Comparison of ENCODE assay signal across 1 cellular context in genomic region chr16:2520097-2520783, GRCh38.
A peak's percentile ranks its signal among the peaks of the same experiment; 100 is the strongest.
TF ChIP-seq lines count a peak whose summit lies in the region.

A gene with protein sequence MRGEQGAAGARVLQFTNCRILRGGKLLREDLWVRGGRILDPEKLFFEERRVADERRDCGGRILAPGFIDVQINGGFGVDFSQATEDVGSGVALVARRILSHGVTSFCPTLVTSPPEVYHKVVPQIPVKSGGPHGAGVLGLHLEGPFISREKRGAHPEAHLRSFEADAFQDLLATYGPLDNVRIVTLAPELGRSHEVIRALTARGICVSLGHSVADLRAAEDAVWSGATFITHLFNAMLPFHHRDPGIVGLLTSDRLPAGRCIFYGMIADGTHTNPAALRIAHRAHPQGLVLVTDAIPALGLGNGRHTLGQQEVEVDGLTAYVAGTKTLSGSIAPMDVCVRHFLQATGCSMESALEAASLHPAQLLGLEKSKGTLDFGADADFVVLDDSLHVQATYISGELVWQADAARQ (plus strand): TSS chr16:2520371. CDS start chr16:2520459, 88 bp downstream.

TF ChIP-seq in K562, 482 proteins besides CTCF, POLR2A, EP300 and RAD21 (continued from another document and continues in another):
- TF ChIP-seq, protein P1, sequence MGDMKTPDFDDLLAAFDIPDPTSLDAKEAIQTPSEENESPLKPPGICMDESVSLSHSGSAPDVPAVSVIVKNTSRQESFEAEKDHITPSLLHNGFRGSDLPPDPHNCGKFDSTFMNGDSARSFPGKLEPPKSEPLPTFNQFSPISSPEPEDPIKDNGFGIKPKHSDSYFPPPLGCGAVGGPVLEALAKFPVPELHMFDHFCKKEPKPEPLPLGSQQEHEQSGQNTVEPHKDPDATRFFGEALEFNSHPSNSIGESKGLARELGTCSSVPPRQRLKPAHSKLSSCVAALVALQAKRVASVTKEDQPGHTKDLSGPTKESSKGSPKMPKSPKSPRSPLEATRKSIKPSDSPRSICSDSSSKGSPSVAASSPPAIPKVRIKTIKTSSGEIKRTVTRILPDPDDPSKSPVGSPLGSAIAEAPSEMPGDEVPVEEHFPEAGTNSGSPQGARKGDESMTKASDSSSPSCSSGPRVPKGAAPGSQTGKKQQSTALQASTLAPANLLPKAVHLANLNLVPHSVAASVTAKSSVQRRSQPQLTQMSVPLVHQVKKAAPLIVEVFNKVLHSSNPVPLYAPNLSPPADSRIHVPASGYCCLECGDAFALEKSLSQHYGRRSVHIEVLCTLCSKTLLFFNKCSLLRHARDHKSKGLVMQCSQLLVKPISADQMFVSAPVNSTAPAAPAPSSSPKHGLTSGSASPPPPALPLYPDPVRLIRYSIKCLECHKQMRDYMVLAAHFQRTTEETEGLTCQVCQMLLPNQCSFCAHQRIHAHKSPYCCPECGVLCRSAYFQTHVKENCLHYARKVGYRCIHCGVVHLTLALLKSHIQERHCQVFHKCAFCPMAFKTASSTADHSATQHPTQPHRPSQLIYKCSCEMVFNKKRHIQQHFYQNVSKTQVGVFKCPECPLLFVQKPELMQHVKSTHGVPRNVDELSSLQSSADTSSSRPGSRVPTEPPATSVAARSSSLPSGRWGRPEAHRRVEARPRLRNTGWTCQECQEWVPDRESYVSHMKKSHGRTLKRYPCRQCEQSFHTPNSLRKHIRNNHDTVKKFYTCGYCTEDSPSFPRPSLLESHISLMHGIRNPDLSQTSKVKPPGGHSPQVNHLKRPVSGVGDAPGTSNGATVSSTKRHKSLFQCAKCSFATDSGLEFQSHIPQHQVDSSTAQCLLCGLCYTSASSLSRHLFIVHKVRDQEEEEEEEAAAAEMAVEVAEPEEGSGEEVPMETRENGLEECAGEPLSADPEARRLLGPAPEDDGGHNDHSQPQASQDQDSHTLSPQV (IDR thresholded peaks at IDR 0.05): no peak
- TF ChIP-seq EWSR1 (IDR thresholded peaks at IDR 0.05; ENCODE audit: borderline replicate concordance, low read depth, partially characterized antibody): no peak
- TF ChIP-seq TEAD4 (IDR thresholded peaks at IDR 0.05; ENCODE audit: low read length): peak; percentile 26; the same call in 1 of the 2 replicates
- no peak for TF ChIP-seq TEAD4 (CRISPR knock-in tag; IDR thresholded peaks at IDR 0.05; ENCODE audit: borderline replicate concordance)
- TF ChIP-seq NR2C1 (IDR thresholded peaks at IDR 0.05): no peak
- no peak for TF ChIP-seq NR2C1 (tag; IDR thresholded peaks at IDR 0.05)
- TF ChIP-seq IFI16 (CRISPR knock-in tag; IDR thresholded peaks at IDR 0.05): no peak
- peak; percentile 78 to 92 for TF ChIP-seq MNT (conservative IDR thresholded peaks at IDR 0.05)
- TF ChIP-seq ZNF175 (CRISPR knock-in tag; IDR thresholded peaks at IDR 0.05; ENCODE audit: low read depth): no peak
- no peak for TF ChIP-seq SRSF7 (optimal IDR thresholded peaks at IDR 0.05; ENCODE audit: low read depth, low read length)
- TF ChIP-seq ZNF263 (CRISPR knock-in tag; IDR thresholded peaks at IDR 0.05; ENCODE audit: borderline replicate concordance): no peak; the same call in 1 of the 2 replicates
- TF ChIP-seq NR3C1 (CRISPR knock-in tag; IDR thresholded peaks at IDR 0.05): no peak
- no peak for TF ChIP-seq PML (IDR thresholded peaks at IDR 0.05; ENCODE audit: low read length)
- TF ChIP-seq, protein P2, sequence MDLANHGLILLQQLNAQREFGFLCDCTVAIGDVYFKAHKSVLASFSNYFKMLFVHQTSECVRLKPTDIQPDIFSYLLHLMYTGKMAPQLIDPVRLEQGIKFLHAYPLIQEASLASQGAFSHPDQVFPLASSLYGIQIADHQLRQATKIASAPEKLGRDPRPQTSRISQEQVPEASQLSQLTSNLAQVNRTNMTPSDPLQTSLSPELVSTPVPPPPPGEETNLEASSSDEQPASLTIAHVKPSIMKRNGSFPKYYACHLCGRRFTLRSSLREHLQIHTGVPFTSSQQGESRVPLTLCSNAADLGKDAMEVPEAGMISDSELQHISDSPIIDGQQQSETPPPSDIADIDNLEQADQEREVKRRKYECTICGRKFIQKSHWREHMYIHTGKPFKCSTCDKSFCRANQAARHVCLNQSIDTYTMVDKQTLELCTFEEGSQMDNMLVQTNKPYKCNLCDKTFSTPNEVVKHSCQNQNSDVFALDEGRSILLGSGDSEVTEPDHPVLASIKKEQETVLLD (IDR thresholded peaks at IDR 0.05): no peak
- peak; percentile 42; the same call in 1 of the 2 replicates for TF ChIP-seq ZNF584 (CRISPR knock-in tag; IDR thresholded peaks at IDR 0.05; ENCODE audit: low read depth)
- no peak for TF ChIP-seq U2AF1 (optimal IDR thresholded peaks at IDR 0.05; ENCODE audit: low read depth, low read length)
- TF ChIP-seq ZNF551 (CRISPR knock-in tag; IDR thresholded peaks at IDR 0.05): no peak
- TF ChIP-seq TEAD1 (CRISPR knock-in tag; IDR thresholded peaks at IDR 0.05): no peak
- 0 out of 2 replicates have a peak, but pooled peaks have one; percentile 38 for TF ChIP-seq GABPB1 (CRISPR knock-in tag; IDR thresholded peaks at IDR 0.05)
- peak in 1 of 3 experiments; percentile 56 for TF ChIP-seq YY1 (IDR thresholded peaks at IDR 0.05; ENCODE audit: borderline replicate concordance in 1 of 3, control insufficient read depth in 1 of 3, extremely low read depth in 1 of 3, insufficient read depth in 3 of 3, insufficient read length in 1 of 3, insufficient replicate concordance in 2 of 3, low read depth in 1 of 3, low read length in 2 of 3)
- TF ChIP-seq HMG20B (CRISPR knock-in tag; IDR thresholded peaks at IDR 0.05): no peak
- TF ChIP-seq SMAD4 (CRISPR knock-in tag; conservative IDR thresholded peaks at IDR 0.05): no peak
- TF ChIP-seq, protein P3, sequence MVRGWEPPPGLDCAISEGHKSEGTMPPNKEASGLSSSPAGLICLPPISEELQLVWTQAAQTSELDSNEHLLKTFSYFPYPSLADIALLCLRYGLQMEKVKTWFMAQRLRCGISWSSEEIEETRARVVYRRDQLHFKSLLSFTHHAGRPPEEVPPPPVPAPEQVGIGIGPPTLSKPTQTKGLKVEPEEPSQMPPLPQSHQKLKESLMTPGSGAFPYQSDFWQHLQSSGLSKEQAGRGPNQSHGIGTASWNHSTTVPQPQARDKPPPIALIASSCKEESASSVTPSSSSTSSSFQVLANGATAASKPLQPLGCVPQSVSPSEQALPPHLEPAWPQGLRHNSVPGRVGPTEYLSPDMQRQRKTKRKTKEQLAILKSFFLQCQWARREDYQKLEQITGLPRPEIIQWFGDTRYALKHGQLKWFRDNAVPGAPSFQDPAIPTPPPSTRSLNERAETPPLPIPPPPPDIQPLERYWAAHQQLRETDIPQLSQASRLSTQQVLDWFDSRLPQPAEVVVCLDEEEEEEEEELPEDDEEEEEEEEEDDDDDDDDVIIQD (CRISPR knock-in tag; IDR thresholded peaks at IDR 0.05): no peak
- TF ChIP-seq, protein P4, sequence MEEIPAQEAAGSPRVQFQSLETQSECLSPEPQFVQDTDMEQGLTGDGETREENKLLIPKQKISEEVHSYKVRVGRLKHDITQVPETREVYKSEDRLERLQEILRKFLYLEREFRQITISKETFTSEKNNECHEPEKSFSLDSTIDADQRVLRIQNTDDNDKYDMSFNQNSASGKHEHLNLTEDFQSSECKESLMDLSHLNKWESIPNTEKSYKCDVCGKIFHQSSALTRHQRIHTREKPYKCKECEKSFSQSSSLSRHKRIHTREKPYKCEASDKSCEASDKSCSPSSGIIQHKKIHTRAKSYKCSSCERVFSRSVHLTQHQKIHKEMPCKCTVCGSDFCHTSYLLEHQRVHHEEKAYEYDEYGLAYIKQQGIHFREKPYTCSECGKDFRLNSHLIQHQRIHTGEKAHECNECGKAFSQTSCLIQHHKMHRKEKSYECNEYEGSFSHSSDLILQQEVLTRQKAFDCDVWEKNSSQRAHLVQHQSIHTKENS (CRISPR knock-in tag; IDR thresholded peaks at IDR 0.05): no peak
- TF ChIP-seq FOXM1 (IDR thresholded peaks at IDR 0.05; ENCODE audit: low read depth): no peak
- TF ChIP-seq FOXM1 (CRISPR knock-in tag; IDR thresholded peaks at IDR 0.05; ENCODE audit: low read depth): no peak
- no peak for TF ChIP-seq ZNF766 (CRISPR knock-in tag; conservative IDR thresholded peaks at IDR 0.05)
- no peak for TF ChIP-seq ZFPM2 (CRISPR knock-in tag; IDR thresholded peaks at IDR 0.05)
- no peak for TF ChIP-seq ZKSCAN3 (CRISPR knock-in tag; IDR thresholded peaks at IDR 0.05)
- TF ChIP-seq FOXK1 (CRISPR knock-in tag; IDR thresholded peaks at IDR 0.05; ENCODE audit: borderline replicate concordance): no peak
- no peak for TF ChIP-seq PBX2 (CRISPR knock-in tag; IDR thresholded peaks at IDR 0.05; ENCODE audit: low read depth)
- no peak for TF ChIP-seq PBX2 (tag; conservative IDR thresholded peaks at IDR 0.05; ENCODE audit: low read depth)
- no peak for TF ChIP-seq LARP7 (IDR thresholded peaks at IDR 0.05)
- no peak for TF ChIP-seq STAT6 (CRISPR knock-in tag; IDR thresholded peaks at IDR 0.05)
- TF ChIP-seq, protein P5, sequence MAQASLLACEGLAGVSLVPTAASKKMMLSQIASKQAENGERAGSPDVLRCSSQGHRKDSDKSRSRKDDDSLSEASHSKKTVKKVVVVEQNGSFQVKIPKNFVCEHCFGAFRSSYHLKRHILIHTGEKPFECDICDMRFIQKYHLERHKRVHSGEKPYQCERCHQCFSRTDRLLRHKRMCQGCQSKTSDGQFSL (CRISPR knock-in tag; IDR thresholded peaks at IDR 0.05): no peak
- TF ChIP-seq, protein P5 (tag; IDR thresholded peaks at IDR 0.05): no peak
- no peak for TF ChIP-seq RFX5 (IDR thresholded peaks at IDR 0.05; ENCODE audit: low read depth, low read length)
- TF ChIP-seq HMG20A (CRISPR knock-in tag; conservative IDR thresholded peaks at IDR 0.05): no peak
- TF ChIP-seq POLR2B (IDR thresholded peaks at IDR 0.05; ENCODE audit: low read depth, partially characterized antibody): no peak
- no peak for TF ChIP-seq BACH1 (tag; IDR thresholded peaks at IDR 0.05)
- TF ChIP-seq CREM (IDR thresholded peaks at IDR 0.05; ENCODE audit: low read depth): peak; percentile 87
- TF ChIP-seq ESRRB (CRISPR knock-in tag; IDR thresholded peaks at IDR 0.05; ENCODE audit: borderline replicate concordance): no peak
- no peak for TF ChIP-seq ZNF696 (CRISPR knock-in tag; conservative IDR thresholded peaks at IDR 0.05)
- no peak for TF ChIP-seq XRCC5 (IDR thresholded peaks at IDR 0.05; ENCODE audit: low read depth, low read length)
- TF ChIP-seq COPS2 (conservative IDR thresholded peaks at IDR 0.05): no peak
- TF ChIP-seq MECOM (CRISPR knock-in tag; IDR thresholded peaks at IDR 0.05): no peak
- no peak for TF ChIP-seq OTX1 (CRISPR knock-in tag; IDR thresholded peaks at IDR 0.05)
- TF ChIP-seq ZNF780A (CRISPR knock-in tag; IDR thresholded peaks at IDR 0.05): no peak
- TF ChIP-seq PTBP1 (IDR thresholded peaks at IDR 0.05; ENCODE audit: low read depth, low read length): no peak
- TF ChIP-seq CCAR2 (IDR thresholded peaks at IDR 0.05; ENCODE audit: low read depth, low read length): no peak
- TF ChIP-seq ZSCAN32 (CRISPR knock-in tag; IDR thresholded peaks at IDR 0.05): no peak
- TF ChIP-seq NUFIP1 (IDR thresholded peaks at IDR 0.05; ENCODE audit: partially characterized antibody): no peak
- no peak for TF ChIP-seq GATA2 (CRISPR knock-in tag; IDR thresholded peaks at IDR 0.05)
- no peak for TF ChIP-seq SRSF9 (IDR thresholded peaks at IDR 0.05; ENCODE audit: borderline replicate concordance, low read depth, low read length)
- no peak for TF ChIP-seq FUS (optimal IDR thresholded peaks at IDR 0.05; ENCODE audit: low read depth, low read length)
- TF ChIP-seq HDGF (IDR thresholded peaks at IDR 0.05): no peak
- TF ChIP-seq ZNF57 (CRISPR knock-in tag; IDR thresholded peaks at IDR 0.05): no peak
